In the genomic region with DNA sequence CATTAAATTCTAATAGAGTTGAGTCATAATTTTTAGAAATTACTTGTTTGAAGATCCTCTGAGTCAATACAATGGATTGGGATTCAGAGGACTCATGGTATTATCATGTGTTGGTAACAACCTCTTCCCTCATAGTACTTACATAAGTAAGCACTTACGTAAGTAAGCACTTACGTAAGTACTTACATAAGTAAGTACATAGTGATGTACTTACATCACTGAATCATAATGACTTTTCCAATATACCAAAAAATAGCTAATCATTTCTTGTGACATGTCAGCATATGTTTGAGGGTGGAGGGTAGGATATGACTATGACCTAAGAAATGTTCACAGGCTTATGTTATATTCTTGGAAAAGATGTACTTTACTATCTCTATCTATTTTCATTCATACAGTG, we compare ENCODE assay signal across 17 cellular contexts.
DNase-seq lines count a peak whose midpoint lies in the region; ATAC-seq, FAIRE-seq and TF ChIP-seq lines count a peak whose summit lies in the region.
"Had no signal": no experiment of that assay in that cellular context is flagged by ENCODE, and none has a peak within 500 bp of the region (broad histone marks: within the 10 kb centered on the region; RNA-seq: fewer than 3 reads in every experiment).

No MANE protein-coding gene starts in this region.

- no peak for TF ChIP-seq CTCF in mammary epithelial cell (conservative IDR thresholded peaks at IDR 0.05 in 1 of 2, IDR thresholded peaks at IDR 0.05 in 1 of 2; ENCODE audit: extremely low read depth in 1 of 2, insufficient read depth in 1 of 2, low read depth in 1 of 2, low read length in 2 of 2)

- H3K79me2 ChIP-seq in mammary epithelial cell (ENCODE audit: insufficient read depth, low read length) = no peaks in the 10 kb centered on the region

- no peak overlapping the region for H3K4me3 ChIP-seq in mammary epithelial cell (replicated peaks in 1 of 3; ENCODE audit: insufficient read depth in 1 of 3, low read depth in 2 of 3, low read length in 3 of 3)
- H3K4me3 ChIP-seq: colonic mucosa, MG63, stomach had no signal

- in situ Hi-C loops in mammary epithelial cell (cut with MboI; ENCODE audit: low sequenced_read_pairs in 2 of 2) = no loop called here

- no peaks in the 10 kb centered on the region for H3K9me3 ChIP-seq in mammary epithelial cell (replicated peaks; ENCODE audit: insufficient read depth, low read length)
- H3K9me3 ChIP-seq: BE2C, colonic mucosa, stomach had no signal

- peak overlapping the region; percentile 23 for H3K9ac ChIP-seq in mammary epithelial cell (ENCODE audit: insufficient read depth, low read length)

- WGBS in mammary epithelial cell (ENCODE audit: low coverage, missing lambda C conversion rate) = 0% methylated on average over 2 of the region's 2 CpGs

- DNase-seq in AG08395 (ENCODE audit: low spot score) (peak; percentile 35), HPDE6-E6E7 (ENCODE audit: extremely low spot score) (peak; percentile 38), mammary epithelial cell (peak; percentile 95), iris pigment epithelial cell (ENCODE audit: low read depth) (peak; percentile 99), GM19239 (ENCODE audit: insufficient read length, low spot score) (no peak), inferior parietal cortex (ENCODE audit: extremely low spot score) (no peak), T1000 (lab: John Stamatoyannopoulos, UW) (no peak)
- DNase-seq: activated CD4-positive, alpha-beta memory T cell treated with anti-CD3 and anti-CD28 coated beads, Interleukin-2, amount 10 ng/mL, durations not matched to agents 7 days and 5 days; activated naive CD8-positive, alpha-beta T cell treated with anti-CD3 and anti-CD28 coated beads, Interleukin-2, amount 50 U/mL, for 24 hours; BE2C; colonic mucosa; MG63; NCI-H2081 treated with DMSO at 0.1 percent for 48 hours; NCI-H526; stimulated activated CD4-positive, alpha-beta T cell treated with anti-CD3 and anti-CD28 coated beads, Interleukin-15, amount 100 ng/mL, for 24 hours; stomach had no signal

- H3K36me3 ChIP-seq in mammary epithelial cell (ENCODE audit: insufficient read depth, low read length) = no peaks in the 10 kb centered on the region
- H3K36me3 ChIP-seq: BE2C, colonic mucosa, MG63, stomach had no signal

- dilution Hi-C loops in mammary epithelial cell (cut with HindIII; ENCODE audit: low sequenced_read_pairs) = no loop called here

- H4K20me1 ChIP-seq in mammary epithelial cell (ENCODE audit: insufficient read depth, low read length) = no peaks in the 10 kb centered on the region

- no peak for FAIRE-seq in GM19239 (lab: Jason Lieb, UNC)

- CTCF ChIA-PET in mammary epithelial cell (lab: Charles Lee; ENCODE audit: low non-redundant PET) = no interaction called here

- peaks cover 21% of the 10 kb centered on the region for H3K4me1 ChIP-seq in mammary epithelial cell (ENCODE audit: insufficient read depth, low read length)
- H3K4me1 ChIP-seq: BE2C, colonic mucosa, stomach had no signal

- intact Hi-C loops in mammary epithelial cell (cut with micrococcal nuclease) = loop anchor here (1.0 to 5.0 kb wide), 2 partner anchors 12 to 83 kb away; no protein-coding TSS in a partner anchor

- no TSS peak for BruUV-seq in mammary epithelial cell (replicated peaks; lab: Mats Ljungman, UMichigan)

- H3K4me2 ChIP-seq in mammary epithelial cell (ENCODE audit: insufficient read depth, low read depth, low read length) = peak overlapping the region; percentile 31

- no peaks in the 10 kb centered on the region for H3K27me3 ChIP-seq in mammary epithelial cell (ENCODE audit: insufficient read depth, low read length)
- H3K27me3 ChIP-seq: BE2C, colonic mucosa, MG63, stomach had no signal

- H2AFZ ChIP-seq in mammary epithelial cell (ENCODE audit: low read depth, low read length) = peak overlapping the region; percentile 24

- H3K27ac ChIP-seq in mammary epithelial cell (ENCODE audit: insufficient read depth, low read depth, low read length) = peak overlapping the region; percentile 97
- H3K27ac ChIP-seq: colonic mucosa, stomach had no signal

- no peak for TF ChIP-seq POLR2A in GM18505 (IDR thresholded peaks at IDR 0.05; ENCODE audit: borderline replicate concordance, extremely low read depth, insufficient read depth, insufficient read length)

- no peak for ATAC-seq in GM18505 (IDR thresholded peaks at IDR 0.05; ENCODE audit: unreplicated experiment)
- ATAC-seq: activated naive CD8-positive, alpha-beta T cell treated with anti-CD3 and anti-CD28 coated beads, Interleukin-2, amount 50 U/mL, for 24 hours had no signal

Comparison
In these comparisons a context has a peak if more than half of its experiments do, and no peak if none do; other contexts are left out.
1. DNase-seq: peak in AG08395 (single experiment), HPDE6-E6E7 (single experiment), mammary epithelial cell (single experiment) and iris pigment epithelial cell (single experiment); none in GM19239 (single experiment), inferior parietal cortex (single experiment) and T1000 (single experiment).